In the genomic region with DNA sequence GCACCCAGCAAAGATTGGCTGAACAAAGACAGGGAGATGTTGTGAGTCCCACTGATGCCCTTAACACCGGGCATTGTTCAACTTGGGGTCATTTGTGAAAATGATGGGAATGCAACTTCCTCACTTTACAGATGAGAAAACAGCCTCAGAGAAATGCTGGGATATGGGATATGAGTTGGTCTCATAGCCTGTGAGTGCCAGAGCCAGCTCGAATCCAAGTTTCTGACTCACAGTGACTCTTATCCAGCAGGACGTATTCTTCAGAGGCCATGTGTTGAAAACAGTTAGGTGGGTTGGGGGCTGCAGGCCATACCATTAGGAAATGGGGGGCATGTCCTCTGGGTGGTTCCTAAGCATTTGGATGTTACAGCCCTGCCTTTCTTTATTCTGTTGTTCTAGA, we compare ENCODE assay signal across 2 cellular contexts.
TF ChIP-seq lines count a peak whose summit lies in the region.

No MANE protein-coding gene starts in this region.

TF ChIP-seq in IMR-90, 13 proteins besides CTCF, POLR2A, EP300 and RAD21:
- TF ChIP-seq, protein P1, sequence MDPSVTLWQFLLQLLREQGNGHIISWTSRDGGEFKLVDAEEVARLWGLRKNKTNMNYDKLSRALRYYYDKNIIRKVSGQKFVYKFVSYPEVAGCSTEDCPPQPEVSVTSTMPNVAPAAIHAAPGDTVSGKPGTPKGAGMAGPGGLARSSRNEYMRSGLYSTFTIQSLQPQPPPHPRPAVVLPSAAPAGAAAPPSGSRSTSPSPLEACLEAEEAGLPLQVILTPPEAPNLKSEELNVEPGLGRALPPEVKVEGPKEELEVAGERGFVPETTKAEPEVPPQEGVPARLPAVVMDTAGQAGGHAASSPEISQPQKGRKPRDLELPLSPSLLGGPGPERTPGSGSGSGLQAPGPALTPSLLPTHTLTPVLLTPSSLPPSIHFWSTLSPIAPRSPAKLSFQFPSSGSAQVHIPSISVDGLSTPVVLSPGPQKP (IDR thresholded peaks at IDR 0.05; ENCODE audit: borderline replicate concordance, low read depth, low read length) = no peak
- TF ChIP-seq FOS (IDR thresholded peaks at IDR 0.05; ENCODE audit: low read depth, low read length) = no peak
- no peak for TF ChIP-seq SMC3 (IDR thresholded peaks at IDR 0.05; ENCODE audit: low read depth, low read length)
- no peak for TF ChIP-seq RFX5 (IDR thresholded peaks at IDR 0.05; ENCODE audit: low read depth, low read length)
- TF ChIP-seq, protein P2, sequence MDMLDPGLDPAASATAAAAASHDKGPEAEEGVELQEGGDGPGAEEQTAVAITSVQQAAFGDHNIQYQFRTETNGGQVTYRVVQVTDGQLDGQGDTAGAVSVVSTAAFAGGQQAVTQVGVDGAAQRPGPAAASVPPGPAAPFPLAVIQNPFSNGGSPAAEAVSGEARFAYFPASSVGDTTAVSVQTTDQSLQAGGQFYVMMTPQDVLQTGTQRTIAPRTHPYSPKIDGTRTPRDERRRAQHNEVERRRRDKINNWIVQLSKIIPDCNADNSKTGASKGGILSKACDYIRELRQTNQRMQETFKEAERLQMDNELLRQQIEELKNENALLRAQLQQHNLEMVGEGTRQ (IDR thresholded peaks at IDR 0.05; ENCODE audit: low read depth, low read length) = no peak
- TF ChIP-seq MAFK (IDR thresholded peaks at IDR 0.05; ENCODE audit: low read depth, low read length) = no peak
- no peak for TF ChIP-seq RCOR1 (IDR thresholded peaks at IDR 0.05; ENCODE audit: insufficient replicate concordance, low read length)
- no peak for TF ChIP-seq MXI1 (IDR thresholded peaks at IDR 0.05; ENCODE audit: borderline replicate concordance, low read depth, low read length)
- TF ChIP-seq CHD1 (IDR thresholded peaks at IDR 0.05; ENCODE audit: low read depth, low read length) = no peak
- TF ChIP-seq CEBPB (IDR thresholded peaks at IDR 0.05; ENCODE audit: low read depth, low read length) = no peak

TF ChIP-seq in HEK293T, 16 proteins besides CTCF, POLR2A, EP300 and RAD21 (continued from another document):
- no peak for TF ChIP-seq NFRKB (IDR thresholded peaks at IDR 0.05)
- TF ChIP-seq SP1 (IDR thresholded peaks at IDR 0.05) = no peak
- TF ChIP-seq SUZ12 (IDR thresholded peaks at IDR 0.05) = no peak
- TF ChIP-seq FOXA1 (IDR thresholded peaks at IDR 0.05) = no peak
- TF ChIP-seq ARNT (IDR thresholded peaks at IDR 0.05) = no peak
TF ChIP-seq in HEK293T: peak in this region for 0.
